In genomic region chr11:40597546-40598113, GRCh38 we compare ENCODE assay signal across 15 cellular contexts.
DNase-seq lines count a peak whose midpoint lies in the region; ATAC-seq, FAIRE-seq and TF ChIP-seq lines count a peak whose summit lies in the region.
"Had no signal": no experiment of that assay in that cellular context is flagged by ENCODE, and none has a peak within 500 bp of the region (broad histone marks: within the 10 kb centered on the region; RNA-seq: fewer than 3 reads in every experiment).

No MANE protein-coding gene starts in this region.

- ATAC-seq in HepG2, result no peak
- no peak for ATAC-seq in HG03139 (IDR thresholded peaks at IDR 0.05; ENCODE audit: unreplicated experiment)
- no peak for ATAC-seq in activated CD8-positive, alpha-beta memory T cell treated with anti-CD3 and anti-CD28 coated beads, Interleukin-2, amount 10 ng/mL, durations not matched to agents 7 days and 5 days

- 12% methylated on average over 5 of the region's 5 CpGs for WGBS in HepG2 (ENCODE audit: low lambda C conversion rate)

- H3K9me3 ChIP-seq in SK-N-MC (ENCODE audit: low read depth, low read length) (no peaks in the 10 kb centered on the region), HepG2 (ENCODE audit: low read length) (peaks cover 70% of the 10 kb centered on the region), vagina (no peaks in the 10 kb centered on the region)

- no peak overlapping the region for H3K27ac Mint-ChIP-seq in activated CD8-positive, alpha-beta memory T cell treated with anti-CD3 and anti-CD28 coated beads, Interleukin-2, amount 10 ng/mL, durations not matched to agents 7 days and 5 days
- H3K27ac Mint-ChIP-seq: CD14-positive monocyte had no signal

- H3K36me3 Mint-ChIP-seq in activated CD8-positive, alpha-beta memory T cell treated with anti-CD3 and anti-CD28 coated beads, Interleukin-2, amount 10 ng/mL, durations not matched to agents 7 days and 5 days, result no peaks in the 10 kb centered on the region
- H3K36me3 Mint-ChIP-seq: CD14-positive monocyte had no signal

- H3K27ac ChIP-seq in SK-N-MC (no peak overlapping the region), HepG2 (ENCODE audit: extremely low read length, insufficient read depth, low read length) (no peak overlapping the region), vagina (no peak overlapping the region)

- DNase-seq in Ammon's horn (ENCODE audit: low spot score) (peak; percentile 7), NCI-H1105 (lab: John Stamatoyannopoulos, UW) (peak; percentile 50), SK-N-MC (ENCODE audit: low read depth, low spot score) (no peak), HepG2 (ENCODE audit: low spot score) (no peak), vagina (ENCODE audit: extremely low spot score in 2 of 2) (no peak)
- DNase-seq in activated CD8-positive, alpha-beta memory T cell treated with anti-CD3 and anti-CD28 coated beads, Interleukin-2, amount 10 ng/mL, durations not matched to agents 7 days and 5 days, result no peak
- DNase-seq: DMS 273 treated with DMSO at 0.1 percent for 48 hours, EL, H7, Kasumi-1, MV-4-11, NCI-H2107, NCI-H82 had no signal

- peak overlapping the region; percentile 3; the same call in 1 of the 2 replicates for H3K4me3 ChIP-seq in SK-N-MC
- H3K4me3 ChIP-seq in HepG2 (replicated peaks in 1 of 3; ENCODE audit: insufficient read depth in 1 of 3, low read depth in 2 of 3, low read length in 3 of 3), result no peak overlapping the region
- no peak overlapping the region for H3K4me3 ChIP-seq in vagina

- TF ChIP-seq EP300 in HepG2 (IDR thresholded peaks at IDR 0.05; ENCODE audit: low read depth in 2 of 2, low read length in 2 of 2) (no peak), HepG2 (CRISPR knock-in tag; IDR thresholded peaks at IDR 0.05; ENCODE audit: borderline replicate concordance) (no peak)

- no peak for TF ChIP-seq POLR2A in HepG2 (IDR thresholded peaks at IDR 0.05; ENCODE audit: insufficient read depth in 1 of 2, low read depth in 2 of 2, low read length in 2 of 2)
- TF ChIP-seq POLR2A in vagina (IDR thresholded peaks at IDR 0.05), result no peak

- H3K79me2 ChIP-seq in HepG2 (ENCODE audit: insufficient read depth, low read length), result no peaks in the 10 kb centered on the region

- in situ Hi-C loops in HepG2 (cut with HindIII; ENCODE audit: extremely low pct_ligation_motif_present, low pct_unique_long_range_greater_than_20kb), result no loop called here

- H3K27me3 ChIP-seq in HepG2 (ENCODE audit: control insufficient read depth in 1 of 2, insufficient read depth in 2 of 2, low read length in 2 of 2) (no peaks in the 10 kb centered on the region), vagina (no peaks in the 10 kb centered on the region)

- CTCF ChIA-PET in HepG2 (lab: Yijun Ruan, JAX; ENCODE audit: low intra/inter-chr PET ratio, low total read pairs), result no interaction called here
- CTCF ChIA-PET in activated CD8-positive, alpha-beta memory T cell treated with anti-CD3 and anti-CD28 coated beads, Interleukin-2, amount 10 ng/mL, durations not matched to agents 7 days and 5 days (lab: Charles Lee), result no interaction called here

- no peak overlapping the region for H3K4me2 ChIP-seq in HepG2 (ENCODE audit: low read depth, low read length)

- H4K20me1 ChIP-seq in HepG2 (ENCODE audit: insufficient read depth, low read length), result no peaks in the 10 kb centered on the region

- intact Hi-C loops in HepG2 (cut with micrococcal nuclease; ENCODE audit: unreplicated experiment) (no loop called here), vagina (cut with DNase I) (no loop called here)

- H3K4me1 ChIP-seq in HepG2 (ENCODE audit: insufficient read depth, low read length) (no peaks in the 10 kb centered on the region), vagina (no peaks in the 10 kb centered on the region)

- TF ChIP-seq RAD21 in HepG2 (CRISPR knock-in tag; IDR thresholded peaks at IDR 0.05), result no peak

- no peaks in the 10 kb centered on the region for H3K27me3 Mint-ChIP-seq in activated CD8-positive, alpha-beta memory T cell treated with anti-CD3 and anti-CD28 coated beads, Interleukin-2, amount 10 ng/mL, durations not matched to agents 7 days and 5 days

- POLR2A ChIA-PET in HepG2 (lab: Yijun Ruan, JAX), result no interaction called here

- TF ChIP-seq CTCF in HepG2 (CRISPR knock-in tag; IDR thresholded peaks at IDR 0.05) (no peak), vagina (IDR thresholded peaks at IDR 0.05) (no peak)

- no peak overlapping the region for H3K4me3 Mint-ChIP-seq in activated CD8-positive, alpha-beta memory T cell treated with anti-CD3 and anti-CD28 coated beads, Interleukin-2, amount 10 ng/mL, durations not matched to agents 7 days and 5 days
- H3K4me3 Mint-ChIP-seq: CD14-positive monocyte had no signal

- BruUV-seq in HepG2 (replicated peaks; lab: Mats Ljungman, UMichigan), result no TSS peak

- no peak for FAIRE-seq in HepG2 (lab: Jason Lieb, UNC)

- no peaks in the 10 kb centered on the region for H3K4me1 Mint-ChIP-seq in activated CD8-positive, alpha-beta memory T cell treated with anti-CD3 and anti-CD28 coated beads, Interleukin-2, amount 10 ng/mL, durations not matched to agents 7 days and 5 days
- H3K4me1 Mint-ChIP-seq: CD14-positive monocyte had no signal

- peaks cover 25% of the 10 kb centered on the region for H3K9me3 Mint-ChIP-seq in activated CD8-positive, alpha-beta memory T cell treated with anti-CD3 and anti-CD28 coated beads, Interleukin-2, amount 10 ng/mL, durations not matched to agents 7 days and 5 days (ENCODE audit: low read depth)

- H2AFZ ChIP-seq in HepG2 (ENCODE audit: low read length), result no peak overlapping the region

- no peaks in the 10 kb centered on the region for H3K36me3 ChIP-seq in SK-N-MC (ENCODE audit: insufficient read depth, low read length)
- H3K36me3 ChIP-seq in HepG2 (replicated peaks in 1 of 2; ENCODE audit: control insufficient read depth in 1 of 2, insufficient read depth in 2 of 2, low read length in 2 of 2), result no peaks in the 10 kb centered on the region
- H3K36me3 ChIP-seq in vagina, result no peaks in the 10 kb centered on the region

- H3K9ac ChIP-seq in SK-N-MC (ENCODE audit: insufficient read length) (no peak overlapping the region), HepG2 (ENCODE audit: insufficient read depth, low read depth, low read length) (no peak overlapping the region)

TF ChIP-seq in HepG2, 621 proteins besides CTCF, POLR2A, EP300 and RAD21:
- TF ChIP-seq ZGPAT (CRISPR knock-in tag; IDR thresholded peaks at IDR 0.05), result no peak
- TF ChIP-seq BRCA1 (CRISPR knock-in tag; IDR thresholded peaks at IDR 0.05), result no peak
- TF ChIP-seq HNRNPUL1 (IDR thresholded peaks at IDR 0.05; ENCODE audit: low read depth, low read length), result no peak
- TF ChIP-seq ZNF776 (CRISPR knock-in tag; IDR thresholded peaks at IDR 0.05), result no peak
- TF ChIP-seq GTF2F1 (IDR thresholded peaks at IDR 0.05; ENCODE audit: low read length), result no peak
- TF ChIP-seq MAFF (IDR thresholded peaks at IDR 0.05; ENCODE audit: low read depth, low read length), result peak; percentile 70
- TF ChIP-seq E2F1 (CRISPR knock-in tag; IDR thresholded peaks at IDR 0.05), result no peak
- no peak for TF ChIP-seq SRSF1 (optimal IDR thresholded peaks at IDR 0.05; ENCODE audit: low read depth, low read length)
- no peak for TF ChIP-seq MTERF4 (CRISPR knock-in tag; IDR thresholded peaks at IDR 0.05)
- no peak for TF ChIP-seq HBP1 (CRISPR knock-in tag; IDR thresholded peaks at IDR 0.05; ENCODE audit: low read depth)
- peak; percentile 56 to 81; a peak in 3 of 4 replicates for TF ChIP-seq MAFK (conservative IDR thresholded peaks at IDR 0.05 in 1 of 2, IDR thresholded peaks at IDR 0.05 in 1 of 2; ENCODE audit: low read length in 2 of 2)

Comparison
In these comparisons a context has a peak if more than half of its experiments do, and no peak if none do; other contexts are left out.
1. DNase-seq: peak in Ammon's horn (single experiment) and NCI-H1105 (single experiment); none in SK-N-MC (single experiment), HepG2 (single experiment), activated CD8-positive, alpha-beta memory T cell treated with anti-CD3 and anti-CD28 coated beads, Interleukin-2, amount 10 ng/mL, durations not matched to agents 7 days and 5 days (single experiment) and vagina (0 of 2).